15 cellular contexts compared by ENCODE assay signal in the genomic region with DNA sequence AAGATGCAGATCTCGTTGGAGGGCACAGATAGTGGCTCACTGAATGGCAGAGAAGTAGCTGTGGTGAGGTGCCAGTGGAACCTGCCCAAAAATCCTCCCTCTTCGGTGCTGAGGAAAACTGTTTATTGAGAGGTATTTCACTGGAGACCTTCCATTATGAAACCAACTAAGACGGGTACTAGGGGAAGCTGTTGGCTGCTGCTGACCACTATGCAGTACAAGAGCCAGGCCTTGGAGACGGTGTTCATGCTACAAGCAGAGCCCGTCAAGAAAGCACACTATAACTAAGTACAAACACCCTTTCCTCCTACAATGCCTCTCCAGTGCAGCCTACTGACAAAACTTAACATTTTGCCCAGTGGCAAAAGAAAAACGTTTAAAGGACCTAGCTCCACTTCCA. TPM values are rescaled to one million over a fixed set of nuclear protein-coding genes. Genes with fewer than 3 reads are reported as not detected.
DNase-seq lines count a peak whose midpoint lies in the region; ATAC-seq, FAIRE-seq and TF ChIP-seq lines count a peak whose summit lies in the region.
"Had no signal": no experiment of that assay in that cellular context is flagged by ENCODE, and none has a peak within 500 bp of the region (broad histone marks: within the 10 kb centered on the region; RNA-seq: fewer than 3 reads in every experiment).

No MANE protein-coding gene starts in this region.

- no peak for ATAC-seq in central memory CD8-positive, alpha-beta T cell (replicated peaks; ENCODE audit: extremely low read depth, poor library complexity, severe bottlenecking)
- no peak for ATAC-seq in natural killer cell
- ATAC-seq: T-cell had no signal

- peaks cover 76% of the 10 kb centered on the region for H3K4me1 Mint-ChIP-seq in central memory CD8-positive, alpha-beta T cell
- peaks cover 67 to 78% of the 10 kb centered on the region in 2 donors for H3K4me1 Mint-ChIP-seq in natural killer cell

- no peak for TF ChIP-seq EP300 in transverse colon (IDR thresholded peaks at IDR 0.05; ENCODE audit: low read depth)

- peaks cover 95% of the 10 kb centered on the region for H3K79me2 ChIP-seq in GM23248 (ENCODE audit: insufficient read depth)

- H4K20me1 ChIP-seq in GM23248 (ENCODE audit: insufficient read depth): peaks cover 6% of the 10 kb centered on the region; the same call in 1 of the 2 replicates

- H3K9me2 ChIP-seq in GM23248 (ENCODE audit: insufficient read depth): no peaks in the 10 kb centered on the region

- WGBS in GM23248 (ENCODE audit: low coverage in 1 of 2, low lambda C conversion rate in 2 of 2, missing lambda C conversion rate in 2 of 2), 2 experiments: 19 to 23% methylated on average over 6 of the region's 6 CpGs
- WGBS in transverse colon (ENCODE audit: low coverage in 1 of 2), 2 donors: 50 to 70% methylated on average over 1 to 6 of the region's 6 CpGs

- H3F3A ChIP-seq in GM23248 (ENCODE audit: insufficient read depth): peaks cover 13% of the 10 kb centered on the region

- in situ Hi-C loops in GM23248 (cut with MboI): no loop called here
- in situ Hi-C loops in transverse colon (cut with MboI; ENCODE audit: low pct_ligation_motif_present in 1 of 4, low pct_unique_long_range_greater_than_20kb in 1 of 4, low sequenced_read_pairs in 3 of 4): no loop called here

- DNase-seq in AG20443 (ENCODE audit: low spot score) (peak; percentile 16), GM23248 (peak; percentile 24), natural killer cell (no peak), transverse colon (no peak), mesenteric fat pad (ENCODE audit: low spot score) (no peak), kidney (no peak), NCI-H226 (no peak)
- no peak for DNase-seq in central memory CD8-positive, alpha-beta T cell (ENCODE audit: low spot score in 2 of 2)
- DNase-seq: activated CD8-positive, alpha-beta memory T cell treated with anti-CD3 and anti-CD28 coated beads, Interleukin-2, amount 50 U/mL, for 48 hours; KG1; NCI-H510A treated with DMSO at 0.1 percent for 48 hours; stomach; T-cell had no signal

- no peaks in the 10 kb centered on the region for H3K27me3 Mint-ChIP-seq in central memory CD8-positive, alpha-beta T cell
- no peaks in the 10 kb centered on the region for H3K27me3 Mint-ChIP-seq in natural killer cell (ENCODE audit: low read depth in 2 of 2)
- H3K27me3 Mint-ChIP-seq: activated naive CD4-positive, alpha-beta T cell treated with anti-CD3 and anti-CD28 coated beads, Interleukin-2, amount 50 U/mL, for 24 hours; T-cell had no signal

- H3K9ac ChIP-seq in GM23248 (no peak overlapping the region), kidney (ENCODE audit: low read length in 2 of 2) (no peak overlapping the region)

- no peak for FAIRE-seq in kidney (lab: Jason Lieb, UNC)

- peak overlapping the region; percentile 8 for H3K4me3 Mint-ChIP-seq in central memory CD8-positive, alpha-beta T cell
- H3K4me3 Mint-ChIP-seq in natural killer cell: peak overlapping the region; percentile 1
- H3K4me3 Mint-ChIP-seq: T-cell had no signal

- H3K9me3 Mint-ChIP-seq in central memory CD8-positive, alpha-beta T cell: no peaks in the 10 kb centered on the region
- no peaks in the 10 kb centered on the region for H3K9me3 Mint-ChIP-seq in natural killer cell
- H3K9me3 Mint-ChIP-seq: activated naive CD4-positive, alpha-beta T cell treated with anti-CD3 and anti-CD28 coated beads, Interleukin-2, amount 50 U/mL, for 24 hours; T-cell had no signal

- H3K4me2 ChIP-seq in GM23248 (ENCODE audit: unreplicated experiment): peak overlapping the region; percentile 39

- H3K36me3 Mint-ChIP-seq in central memory CD8-positive, alpha-beta T cell (ENCODE audit: insufficient read depth): peaks cover 19% of the 10 kb centered on the region
- no peaks in the 10 kb centered on the region for H3K36me3 Mint-ChIP-seq in natural killer cell

- no peak for TF ChIP-seq CTCF in natural killer cell (IDR thresholded peaks at IDR 0.05)
- no peak for TF ChIP-seq CTCF in transverse colon (IDR thresholded peaks at IDR 0.05)
- no peak for TF ChIP-seq CTCF in kidney (IDR thresholded peaks at IDR 0.05; ENCODE audit: borderline replicate concordance, extremely low read depth, insufficient read depth)

- intact Hi-C loops in natural killer cell (cut with micrococcal nuclease): no loop called here
- intact Hi-C loops in transverse colon (cut with DNase I; ENCODE audit: low total_unique reads): no loop called here
- intact Hi-C loops in kidney (cut with DNase I): no loop called here

- H3K36me3 ChIP-seq in GM23248 (ENCODE audit: low read depth): no peaks in the 10 kb centered on the region
- H3K36me3 ChIP-seq in transverse colon: no peaks in the 10 kb centered on the region
- no peaks in the 10 kb centered on the region for H3K36me3 ChIP-seq in kidney (ENCODE audit: control insufficient read depth in 1 of 2, insufficient read depth in 2 of 2, low read length in 2 of 2)
- H3K36me3 ChIP-seq: stomach had no signal

- H2AFZ ChIP-seq in GM23248: no peak overlapping the region

- H3K4me1 ChIP-seq in GM23248 (ENCODE audit: insufficient read depth) (peaks cover 30% of the 10 kb centered on the region), transverse colon (peaks cover 0 to 47% (median 14%) of the 10 kb centered on the region in 4 donors), kidney (ENCODE audit: control insufficient read depth in 1 of 2, insufficient read depth in 1 of 2, low read depth in 1 of 2, low read length in 2 of 2) (peaks cover 3 to 4% of the 10 kb centered on the region in 2 donors)

- H3K27ac ChIP-seq in GM23248: 0 out of 2 replicates have a peak overlapping the region, but pooled peaks have one; percentile 8
- no peak overlapping the region for H3K27ac ChIP-seq in transverse colon
- H3K27ac ChIP-seq in kidney (ENCODE audit: low read depth in 2 of 2, low read length in 2 of 2): no peak overlapping the region
- H3K27ac ChIP-seq: stomach had no signal

- H3K27ac Mint-ChIP-seq in central memory CD8-positive, alpha-beta T cell (ENCODE audit: low read depth): peak overlapping the region; percentile 67
- no peak overlapping the region for H3K27ac Mint-ChIP-seq in natural killer cell
- H3K27ac Mint-ChIP-seq: activated naive CD4-positive, alpha-beta T cell treated with anti-CD3 and anti-CD28 coated beads, Interleukin-2, amount 50 U/mL, for 24 hours; T-cell had no signal

- H3K27me3 ChIP-seq in GM23248 (replicated peaks; ENCODE audit: insufficient read depth): no peaks in the 10 kb centered on the region
- H3K27me3 ChIP-seq in transverse colon: no peaks in the 10 kb centered on the region
- H3K27me3 ChIP-seq: stomach had no signal

- H3K4me3 ChIP-seq in GM23248 (no peak overlapping the region), transverse colon (no peak overlapping the region), kidney (ENCODE audit: low read length in 2 of 2) (no peak overlapping the region)
- H3K4me3 ChIP-seq: skin epidermis, stomach had no signal

- H3K9me3 ChIP-seq in GM23248 (ENCODE audit: low read depth): no peaks in the 10 kb centered on the region
- H3K9me3 ChIP-seq in transverse colon: no peaks in the 10 kb centered on the region
- no peaks in the 10 kb centered on the region for H3K9me3 ChIP-seq in kidney (ENCODE audit: control insufficient read depth in 1 of 2, low read length in 2 of 2)
- H3K9me3 ChIP-seq: stomach had no signal

- TF ChIP-seq POLR2A in transverse colon (IDR thresholded peaks at IDR 0.05): no peak

RNA-seq across cellular contexts. Expression of a gene that starts 4.6 kb away (rescaled TPM):
- total RNA-seq in GM23248 (2014; rRNA removed; shearing (Covaris generic)): 22.7 and 26.3 TPM in 2 replicates
- polyA plus RNA-seq in GM23248 (2016; fragmentation: Nextera tagmentation; extraction: Ambion mirVana): 12.5 and 15.4 TPM in 2 replicates
- 10 to 100 TPM; 39.9 to 58.0 (median 56.5) TPM for total RNA-seq in natural killer cell
- 10 to 100 TPM in 2 of 4 donors, 1 to 10 TPM in 2; 6.6 to 42.2 (median 23.6) TPM for total RNA-seq in transverse colon
- total RNA-seq in mesenteric fat pad: 50.6 TPM
- total RNA-seq in kidney: 47.3 TPM
- polyA plus RNA-seq in kidney (ENCODE audit: insufficient read depth, low read depth, low replicate concordance): 18.1 TPM

Comparison
In these comparisons a context has a peak if more than half of its experiments do, and no peak if none do; other contexts are left out.
1. DNase-seq: peak in AG20443 (single experiment) and GM23248 (single experiment); none in central memory CD8-positive, alpha-beta T cell (0 of 2), natural killer cell (single experiment), transverse colon (single experiment), mesenteric fat pad (single experiment), kidney (single experiment) and NCI-H226 (single experiment).